14 cellular contexts compared by ENCODE assay signal in the genomic region with DNA sequence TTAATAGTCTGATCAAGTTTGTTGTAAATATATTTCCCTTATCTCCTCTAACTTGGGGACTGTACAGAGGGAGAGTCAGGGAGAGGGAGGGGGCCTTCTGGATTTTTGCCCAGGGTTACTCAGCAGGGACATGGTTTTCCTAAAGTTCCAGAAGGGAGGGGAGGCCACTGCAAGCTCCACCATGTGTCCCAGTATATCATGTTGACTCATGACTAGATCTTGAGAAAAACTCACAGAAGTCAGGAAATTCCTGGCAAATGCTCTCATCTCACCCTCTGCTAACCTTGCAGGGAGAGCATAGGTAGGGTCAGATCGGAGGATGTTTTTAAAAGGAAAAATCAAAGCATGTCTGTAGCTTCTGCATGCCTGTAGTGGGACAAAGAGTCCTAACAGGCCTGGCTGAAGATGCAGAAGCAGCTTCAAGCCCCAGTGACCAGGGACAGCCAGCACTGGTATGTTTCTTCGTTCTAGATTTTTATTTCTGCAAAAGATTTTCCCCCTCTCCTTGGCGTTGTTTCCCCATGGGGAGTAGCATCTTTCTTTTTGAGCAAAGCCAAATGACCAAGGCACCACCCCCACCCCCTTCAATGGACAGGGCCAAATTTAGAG.
DNase-seq lines count a peak whose midpoint lies in the region; ATAC-seq and TF ChIP-seq lines count a peak whose summit lies in the region.
"Had no signal": no experiment of that assay in that cellular context is flagged by ENCODE, and none has a peak within 500 bp of the region (broad histone marks: within the 10 kb centered on the region; RNA-seq: fewer than 3 reads in every experiment).

No MANE protein-coding gene starts in this region.

- peak overlapping the region; percentile 96 for H2AK5ac ChIP-seq in mesenchymal stem cell (ENCODE audit: low read length, severe bottlenecking)

- peaks cover 11% of the 10 kb centered on the region for H3K79me1 ChIP-seq in mesenchymal stem cell (replicated peaks; ENCODE audit: low read length, poor library complexity, severe bottlenecking)

- H3K4me1 ChIP-seq in mesenchymal stem cell (ENCODE audit: control insufficient read depth, insufficient read depth, low read depth, low read length) (peaks cover 21% of the 10 kb centered on the region), heart left ventricle (peaks cover 0 to 11% (median 0%) of the 10 kb centered on the region in 12 donors), lower lobe of right lung (no peaks in the 10 kb centered on the region)
- H3K4me1 ChIP-seq: left lung, pancreas, stomach had no signal

- H3K18ac ChIP-seq in mesenchymal stem cell (ENCODE audit: low read depth in 1 of 2, low read length in 2 of 2), result peak overlapping the region in 1 of 2 experiments; percentile 50

- no peak overlapping the region for H4K91ac ChIP-seq in mesenchymal stem cell (ENCODE audit: low read length)

- H3K4me2 ChIP-seq in mesenchymal stem cell (ENCODE audit: low read length, poor library complexity, severe bottlenecking), result no peak overlapping the region

- no peak overlapping the region for H3K4me3 ChIP-seq in AG10803 (ENCODE audit: low read length)
- no peak overlapping the region for H3K4me3 ChIP-seq in MG63
- H3K4me3 ChIP-seq in cardiac fibroblast (replicated peaks in 1 of 2; ENCODE audit: low read depth in 2 of 2, low read length in 2 of 2), result no peak overlapping the region
- no peak overlapping the region for H3K4me3 ChIP-seq in mesenchymal stem cell (ENCODE audit: insufficient read depth in 1 of 2, low read depth in 1 of 2, low read length in 2 of 2)
- no peak overlapping the region for H3K4me3 ChIP-seq in heart left ventricle
- no peak overlapping the region for H3K4me3 ChIP-seq in lower lobe of right lung
- H3K4me3 ChIP-seq: left lung, pancreas, stomach had no signal

- H3K27me3 ChIP-seq in MG63, result no peaks in the 10 kb centered on the region
- no peaks in the 10 kb centered on the region for H3K27me3 ChIP-seq in mesenchymal stem cell (ENCODE audit: control insufficient read depth in 1 of 2, insufficient read depth in 1 of 2, low read length in 2 of 2)
- peaks cover 0 to 6% (median 0%) of the 10 kb centered on the region in 9 donors for H3K27me3 ChIP-seq in heart left ventricle
- H3K27me3 ChIP-seq in lower lobe of right lung (ENCODE audit: low read depth), result no peaks in the 10 kb centered on the region
- H3K27me3 ChIP-seq: left lung, pancreas, stomach had no signal

- ATAC-seq in heart left ventricle, result no peak
- ATAC-seq in lower lobe of right lung, result no peak
- ATAC-seq: activated CD8-positive, alpha-beta T cell treated with anti-CD3 and anti-CD28 coated beads, Interleukin-2, amount 10 ng/mL, durations not matched to agents 7 days and 5 days; left lung; pancreas had no signal

- H3K14ac ChIP-seq in mesenchymal stem cell (ENCODE audit: low read length in 2 of 2), result no peak overlapping the region

- peak; percentile 85 for DNase-seq in AG10803 (ENCODE audit: low read depth)
- DNase-seq in MG63, result peak; percentile 48
- peak; percentile 70 to 94 for DNase-seq in cardiac fibroblast (ENCODE audit: low read depth in 2 of 2)
- peak; percentile 88 for DNase-seq in mesenchymal stem cell
- no peak for DNase-seq in heart left ventricle
- DNase-seq in GF-D8 (lab: John Stamatoyannopoulos, UW), result no peak
- DNase-seq in lower lobe of right lung, result no peak
- no peak for DNase-seq in activated CD4-positive, alpha-beta T cell treated with anti-CD3 and anti-CD28 coated beads for 1 hour
- DNase-seq: activated CD8-positive, alpha-beta T cell treated with anti-CD3 and anti-CD28 coated beads, Interleukin-2, amount 10 ng/mL, durations not matched to agents 7 days and 5 days; activated naive CD8-positive, alpha-beta T cell treated with anti-CD3 and anti-CD28 coated beads for 36 hours; left lung; pancreas; stimulated activated CD4-positive, alpha-beta T cell treated with anti-CD3 and anti-CD28 coated beads, Interleukin-4, amount 100 ng/mL, for 4 hours; stomach had no signal

- H3K27ac ChIP-seq in mesenchymal stem cell (ENCODE audit: low read length, poor library complexity, severe bottlenecking), result peak overlapping the region; percentile 94
- H3K27ac ChIP-seq in heart left ventricle, result no peak overlapping the region
- no peak overlapping the region for H3K27ac ChIP-seq in lower lobe of right lung
- H3K27ac ChIP-seq: left lung, pancreas, stomach had no signal

- intact Hi-C loops in heart left ventricle (cut with DNase I) (no loop called here), lower lobe of right lung (cut with DNase I) (no loop called here)

- H2BK12ac ChIP-seq in mesenchymal stem cell (ENCODE audit: low read length in 2 of 2), result peak overlapping the region in 1 of 2 experiments; percentile 75

- no peak overlapping the region for H3K23ac ChIP-seq in mesenchymal stem cell (ENCODE audit: low read length in 2 of 2)

- WGBS in mesenchymal stem cell, result 25% methylated on average over 3 of the region's 3 CpGs
- WGBS in heart left ventricle, 4 donors, result 48 to 66% (median 62%) methylated on average over 3 of the region's 3 CpGs

- H3K9ac ChIP-seq in mesenchymal stem cell (ENCODE audit: low read length), result no peak overlapping the region

- peak overlapping the region; percentile 75 for H2BK5ac ChIP-seq in mesenchymal stem cell (ENCODE audit: low read depth, low read length, poor library complexity, severe bottlenecking)

- peak overlapping the region in 1 of 2 experiments; percentile 86 for H3K4ac ChIP-seq in mesenchymal stem cell (ENCODE audit: low read depth in 1 of 2, low read length in 2 of 2)

- H2BK120ac ChIP-seq in mesenchymal stem cell (ENCODE audit: low read depth, low read length), result no peak overlapping the region

- H3K9me3 ChIP-seq in MG63 (no peaks in the 10 kb centered on the region), mesenchymal stem cell (ENCODE audit: control insufficient read depth, low read length) (no peaks in the 10 kb centered on the region), heart left ventricle (no peaks in the 10 kb centered on the region), lower lobe of right lung (no peaks in the 10 kb centered on the region)
- H3K9me3 ChIP-seq: left lung, pancreas, stomach had no signal

- H4K8ac ChIP-seq in mesenchymal stem cell (ENCODE audit: low read length), result no peak overlapping the region

- TF ChIP-seq CTCF in AG10803 (conservative IDR thresholded peaks at IDR 0.05; ENCODE audit: low read length) (no peak), cardiac fibroblast (IDR thresholded peaks at IDR 0.05; ENCODE audit: low read depth, low read length) (no peak), heart left ventricle (IDR thresholded peaks at IDR 0.05) (no peak), lower lobe of right lung (IDR thresholded peaks at IDR 0.05) (no peak)

- no peak for TF ChIP-seq POLR2A in heart left ventricle (IDR thresholded peaks at IDR 0.05)

- no peak overlapping the region for H2AFZ ChIP-seq in mesenchymal stem cell (ENCODE audit: low read depth, low read length)

- no peak overlapping the region for H2BK15ac ChIP-seq in mesenchymal stem cell (ENCODE audit: low read depth, poor library complexity, severe bottlenecking)

- H3K36me3 ChIP-seq in MG63, result no peaks in the 10 kb centered on the region
- no peaks in the 10 kb centered on the region for H3K36me3 ChIP-seq in mesenchymal stem cell (ENCODE audit: control insufficient read depth in 1 of 2, insufficient read depth in 2 of 2, low read depth in 1 of 2, low read length in 2 of 2)
- no peaks in the 10 kb centered on the region for H3K36me3 ChIP-seq in heart left ventricle
- H3K36me3 ChIP-seq in lower lobe of right lung, result no peaks in the 10 kb centered on the region
- H3K36me3 ChIP-seq: left lung, pancreas, stomach had no signal

Comparison
In these comparisons a context has a peak if more than half of its experiments do, and no peak if none do; other contexts are left out.
1. DNase-seq: peak in AG10803 (single experiment), MG63 (single experiment), cardiac fibroblast (2 of 2) and mesenchymal stem cell (single experiment); none in heart left ventricle (0 of 5), GF-D8 (single experiment), lower lobe of right lung (single experiment) and activated CD4-positive, alpha-beta T cell treated with anti-CD3 and anti-CD28 coated beads for 1 hour (single experiment).